In the genomic region with DNA sequence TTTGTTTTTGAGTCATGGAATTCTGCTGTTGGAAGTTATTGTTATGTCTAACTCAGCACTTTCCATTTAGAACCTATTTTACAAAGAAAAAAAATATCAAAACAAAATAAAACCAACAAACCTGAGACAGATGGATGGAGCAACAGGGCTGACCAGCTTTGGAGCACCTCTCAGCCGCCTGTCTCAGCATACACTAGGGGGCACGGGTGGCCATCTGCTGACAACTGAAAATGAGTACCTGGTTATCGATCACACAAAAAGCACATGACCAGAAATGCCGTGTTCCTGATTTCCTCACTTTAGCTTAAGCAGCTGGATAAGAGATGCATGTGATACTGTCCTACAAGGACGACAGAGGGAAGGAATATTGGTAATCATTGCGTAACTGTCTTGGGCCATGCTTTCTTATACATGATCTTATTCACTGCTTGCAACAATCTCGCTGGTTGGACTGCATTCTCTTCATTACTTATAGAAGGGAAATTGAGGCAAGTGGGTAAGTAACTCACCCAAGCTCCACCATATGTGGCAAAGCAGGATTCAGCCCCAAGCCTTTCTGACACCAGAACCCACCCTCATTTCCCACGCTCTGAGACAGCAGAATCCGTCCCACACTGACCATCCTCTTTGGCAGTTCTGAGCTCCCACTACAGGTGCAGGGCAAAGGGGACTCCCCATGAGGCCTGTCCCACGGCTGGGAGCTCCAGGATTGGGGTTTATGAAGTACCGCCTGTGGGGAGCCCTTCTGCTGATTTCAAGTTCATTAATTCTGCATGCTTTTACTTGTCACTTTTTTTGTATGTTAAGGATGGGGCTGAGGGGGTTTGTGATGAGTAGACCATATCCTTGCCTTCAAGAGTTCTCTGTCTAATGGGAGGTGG, we compare ENCODE assay signal across 12 cellular contexts. TPM values are rescaled to one million over a fixed set of nuclear protein-coding genes. Genes with fewer than 3 reads are reported as not detected.
DNase-seq lines count a peak whose midpoint lies in the region; ATAC-seq and TF ChIP-seq lines count a peak whose summit lies in the region.
"Had no signal": no experiment of that assay in that cellular context is flagged by ENCODE, and none has a peak within 500 bp of the region (broad histone marks: within the 10 kb centered on the region; RNA-seq: fewer than 3 reads in every experiment).

No MANE protein-coding gene starts in this region.

- H2AFZ ChIP-seq in IMR-90 (replicated peaks; ENCODE audit: low read length, poor library complexity): no peak overlapping the region
- no peak overlapping the region for H2AFZ ChIP-seq in PC-9

- no peak overlapping the region for H4K91ac ChIP-seq in IMR-90 (ENCODE audit: insufficient read depth, low read depth, low read length)

- no peak for ATAC-seq in IMR-90 (ENCODE audit: low read depth)
- ATAC-seq in sciatic nerve: no peak
- ATAC-seq: CD8-positive, alpha-beta T cell had no signal

- TF ChIP-seq POLR2A in IMR-90 (IDR thresholded peaks at IDR 0.05; ENCODE audit: low read depth, low read length) (no peak), adrenal gland (IDR thresholded peaks at IDR 0.05) (no peak)

- no peak overlapping the region for H3K9ac ChIP-seq in IMR-90 (ENCODE audit: low read depth, low read length)

- no peaks in the 10 kb centered on the region for H3K27me3 ChIP-seq in IMR-90 (ENCODE audit: control insufficient read depth, insufficient read depth, low read length)
- no peaks in the 10 kb centered on the region for H3K27me3 ChIP-seq in PC-9 (ENCODE audit: insufficient read depth, low read depth)
- H3K27me3 ChIP-seq in adrenal gland: no peaks in the 10 kb centered on the region
- H3K27me3 ChIP-seq: BE2C had no signal

- CTCF ChIA-PET in IMR-90 (lab: Yijun Ruan, JAX): no interaction called here
- CTCF ChIA-PET in PC-9 (lab: Charles Lee): no interaction called here

- H3K4me2 ChIP-seq in IMR-90 (ENCODE audit: low read depth, low read length): no peak overlapping the region
- H3K4me2 ChIP-seq in PC-9: peak overlapping the region; percentile 67

- WGBS in IMR-90 (ENCODE audit: extremely low coverage in 2 of 2, insufficient read length in 1 of 2), 2 experiments: 95% methylated on average over 4 of the region's 11 CpGs; no CpG with 5 or more reads in 1 of the 2 experiments
- 80 to 89% (median 85%) methylated on average over 11 of the region's 11 CpGs for WGBS in adrenal gland, 4 donors

- TF ChIP-seq CTCF in IMR-90 (conservative IDR thresholded peaks at IDR 0.05; ENCODE audit: low read depth, low read length) (no peak), PC-9 (conservative IDR thresholded peaks at IDR 0.05) (no peak), coronary artery (IDR thresholded peaks at IDR 0.05) (no peak), adrenal gland (IDR thresholded peaks at IDR 0.05) (no peak)

- H3F3A ChIP-seq in PC-9 (ENCODE audit: insufficient read depth, low read depth): peaks cover 20% of the 10 kb centered on the region; the same call in 1 of the 2 replicates

- no peak overlapping the region for H3K18ac ChIP-seq in IMR-90 (ENCODE audit: low read depth, low read length)

- H3K23ac ChIP-seq in IMR-90 (ENCODE audit: low read depth, low read length): no peak overlapping the region

- POLR2A ChIA-PET in IMR-90 (lab: Charles Lee; ENCODE audit: unreplicated experiment): interaction anchor here (0.6 kb wide), 1 partner anchor 43 kb away, joined by 3 read pairs; no protein-coding TSS in a partner anchor
- POLR2A ChIA-PET in PC-9 (lab: Charles Lee; ENCODE audit: unreplicated experiment): no interaction called here

- H2BK20ac ChIP-seq in IMR-90 (ENCODE audit: low read depth, low read length): no peak overlapping the region

- no peak overlapping the region for H2BK5ac ChIP-seq in IMR-90 (ENCODE audit: low read depth, low read length, poor library complexity, severe bottlenecking)

- no peak overlapping the region for H3K4ac ChIP-seq in IMR-90 (ENCODE audit: low read depth, low read length)

- BruUV-seq in IMR-90 (replicated peaks; lab: Mats Ljungman, UMichigan): no TSS peak
- no TSS peak for BruUV-seq in PC-9 (replicated peaks; lab: Mats Ljungman, UMichigan)

- H2BK120ac ChIP-seq in IMR-90 (ENCODE audit: low read depth, low read length): no peak overlapping the region

- H2BK15ac ChIP-seq in IMR-90 (ENCODE audit: low read depth, low read length): no peak overlapping the region

- H3K9me2 ChIP-seq in PC-9 (ENCODE audit: insufficient read depth): no peaks in the 10 kb centered on the region

- in situ Hi-C loops in IMR-90 (cut with MboI; ENCODE audit: low sequenced_read_pairs): no loop called here

- H3K9me3 ChIP-seq in IMR-90 (ENCODE audit: control insufficient read depth, insufficient read depth, low read length): no peaks in the 10 kb centered on the region
- H3K9me3 ChIP-seq in PC-9 (ENCODE audit: insufficient read depth, low read depth): no peaks in the 10 kb centered on the region
- H3K9me3 ChIP-seq in adrenal gland (replicated peaks in 1 of 3): no peaks in the 10 kb centered on the region
- H3K9me3 ChIP-seq: BE2C had no signal

- dilution Hi-C loops in IMR-90 (cut with HindIII; ENCODE audit: low sequenced_read_pairs, unreplicated experiment): no loop called here

- H3K9me1 ChIP-seq in IMR-90 (ENCODE audit: insufficient read depth, low read length): peaks cover 8% of the 10 kb centered on the region

- no peak overlapping the region for H2AK9ac ChIP-seq in IMR-90 (replicated peaks; ENCODE audit: low read depth, low read length, poor library complexity)

- H3K27ac ChIP-seq in IMR-90 (ENCODE audit: insufficient read depth, low read length) (no peak overlapping the region), PC-9 (peak overlapping the region; percentile 71), coronary artery (no peak overlapping the region), adrenal gland (no peak overlapping the region)
- H3K27ac ChIP-seq: SK-N-MC had no signal

- no peak for TF ChIP-seq RAD21 in IMR-90 (IDR thresholded peaks at IDR 0.05; ENCODE audit: low read length)

- H4K20me1 ChIP-seq in IMR-90 (ENCODE audit: insufficient read depth, low read length) (0 out of 2 replicates have a peak, but pooled peaks cover 6% of the 10 kb centered on the region), PC-9 (ENCODE audit: insufficient read depth) (no peaks in the 10 kb centered on the region)

- no peak for DNase-seq in IMR-90
- no peak for DNase-seq in PC-9
- peak; percentile 43 for DNase-seq in coronary artery (ENCODE audit: low spot score)
- DNase-seq in sciatic nerve (ENCODE audit: low spot score): peak; percentile 2
- no peak for DNase-seq in iPS-NIHi11 (ENCODE audit: low spot score)
- DNase-seq in ureter (ENCODE audit: low spot score): no peak
- no peak for DNase-seq in adrenal gland
- DNase-seq: BE2C; CD8-positive, alpha-beta T cell; H7; NCI-H226 had no signal

- no peak overlapping the region for H2AK5ac ChIP-seq in IMR-90 (ENCODE audit: low read depth, low read length)

- H3K79me2 ChIP-seq in PC-9 (ENCODE audit: low read depth): no peaks in the 10 kb centered on the region

- H3K4me1 ChIP-seq in IMR-90 (ENCODE audit: control insufficient read depth, insufficient read depth, low read length) (peaks cover 7% of the 10 kb centered on the region), PC-9 (replicated peaks; ENCODE audit: insufficient read depth) (peaks cover 63% of the 10 kb centered on the region), adrenal gland (replicated peaks in 1 of 2) (no peaks in the 10 kb centered on the region)

- H3K4me3 ChIP-seq in IMR-90 (ENCODE audit: insufficient read depth, low read depth, low read length) (no peak overlapping the region), PC-9 (no peak overlapping the region), coronary artery (no peak overlapping the region), adrenal gland (no peak overlapping the region)
- H3K4me3 ChIP-seq: SK-N-MC had no signal

- no peak overlapping the region for H4K5ac ChIP-seq in IMR-90 (ENCODE audit: low read depth, low read length)

- intact Hi-C loops in IMR-90 (cut with micrococcal nuclease) (no loop called here), PC-9 (cut with micrococcal nuclease; ENCODE audit: unreplicated experiment) (no loop called here), sciatic nerve (cut with DNase I) (no loop called here), adrenal gland (cut with DNase I) (no loop called here)

- no peak overlapping the region for H3K14ac ChIP-seq in IMR-90 (replicated peaks; ENCODE audit: low read depth, low read length)

- H3K79me1 ChIP-seq in IMR-90 (ENCODE audit: low read depth in 1 of 2, low read length in 2 of 2): peaks cover 17 to 52% of the 10 kb centered on the region in 2 experiments; a peak in 3 of 4 replicates

- H4K8ac ChIP-seq in IMR-90 (ENCODE audit: low read depth in 2 of 2, low read length in 2 of 2): no peak overlapping the region

- H3K36me3 ChIP-seq in IMR-90 (ENCODE audit: control insufficient read depth, insufficient read depth, low read length) (peaks cover 21% of the 10 kb centered on the region), PC-9 (ENCODE audit: low read depth) (no peaks in the 10 kb centered on the region), adrenal gland (replicated peaks in 1 of 2) (peaks cover 0 to 10% of the 10 kb centered on the region in 2 donors)

- H3K56ac ChIP-seq in IMR-90 (ENCODE audit: extremely low read depth, insufficient read depth, low read length): no peak overlapping the region

TF ChIP-seq in IMR-90, 13 proteins besides CTCF, POLR2A, EP300 and RAD21 (continues in another document):
- no peak for TF ChIP-seq RFX5 (IDR thresholded peaks at IDR 0.05; ENCODE audit: low read depth, low read length)
- TF ChIP-seq MAZ (IDR thresholded peaks at IDR 0.05; ENCODE audit: borderline replicate concordance, low read depth, low read length): no peak
- TF ChIP-seq, protein P1, sequence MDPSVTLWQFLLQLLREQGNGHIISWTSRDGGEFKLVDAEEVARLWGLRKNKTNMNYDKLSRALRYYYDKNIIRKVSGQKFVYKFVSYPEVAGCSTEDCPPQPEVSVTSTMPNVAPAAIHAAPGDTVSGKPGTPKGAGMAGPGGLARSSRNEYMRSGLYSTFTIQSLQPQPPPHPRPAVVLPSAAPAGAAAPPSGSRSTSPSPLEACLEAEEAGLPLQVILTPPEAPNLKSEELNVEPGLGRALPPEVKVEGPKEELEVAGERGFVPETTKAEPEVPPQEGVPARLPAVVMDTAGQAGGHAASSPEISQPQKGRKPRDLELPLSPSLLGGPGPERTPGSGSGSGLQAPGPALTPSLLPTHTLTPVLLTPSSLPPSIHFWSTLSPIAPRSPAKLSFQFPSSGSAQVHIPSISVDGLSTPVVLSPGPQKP (IDR thresholded peaks at IDR 0.05; ENCODE audit: borderline replicate concordance, low read depth, low read length): no peak
- TF ChIP-seq BHLHE40 (IDR thresholded peaks at IDR 0.05; ENCODE audit: low read depth, low read length): no peak
- TF ChIP-seq SMC3 (IDR thresholded peaks at IDR 0.05; ENCODE audit: low read depth, low read length): no peak
- TF ChIP-seq CEBPB (IDR thresholded peaks at IDR 0.05; ENCODE audit: low read depth, low read length): peak; percentile 89

RNA-seq across cellular contexts. Expression of a gene that starts 43.5 kb away (rescaled TPM):
- total RNA-seq in IMR-90 (2012; rRNA removed) (6.3 and 6.9 TPM in 2 replicates), PC-9 (2021) (not detected in 2 replicates), sciatic nerve (18.7 TPM), ureter (6.7 TPM), adrenal gland (10 to 100 TPM in 5 of 8 donors, 1 to 10 TPM in 3; 4.5 to 34.8 (median 11.8) TPM)
- polyA plus RNA-seq in IMR-90 (2012; rRNA removed) (10.8 and 13.5 TPM in 2 replicates), adrenal gland (10 to 100 TPM in 2 of 3 donors, 1 to 10 TPM in 1; 7.5 to 21.2 (median 14.8) TPM)
- polyA plus RNA-seq in IMR-90 (2012; cell fraction: cytosol; rRNA removed): 7.1 and 15.4 TPM in 2 replicates
- polyA plus RNA-seq in IMR-90 (2012; cell fraction: nucleus; rRNA removed; ENCODE audit: low replicate concordance): 10.9 and 23.2 TPM in 2 replicates

Comparison
In these comparisons a context has a peak if more than half of its experiments do, and no peak if none do; other contexts are left out.
1. DNase-seq: peak in coronary artery (single experiment) and sciatic nerve (single experiment); none in IMR-90 (single experiment), PC-9 (0 of 2), iPS-NIHi11 (single experiment), ureter (single experiment) and adrenal gland (0 of 7).